In the genomic region with DNA sequence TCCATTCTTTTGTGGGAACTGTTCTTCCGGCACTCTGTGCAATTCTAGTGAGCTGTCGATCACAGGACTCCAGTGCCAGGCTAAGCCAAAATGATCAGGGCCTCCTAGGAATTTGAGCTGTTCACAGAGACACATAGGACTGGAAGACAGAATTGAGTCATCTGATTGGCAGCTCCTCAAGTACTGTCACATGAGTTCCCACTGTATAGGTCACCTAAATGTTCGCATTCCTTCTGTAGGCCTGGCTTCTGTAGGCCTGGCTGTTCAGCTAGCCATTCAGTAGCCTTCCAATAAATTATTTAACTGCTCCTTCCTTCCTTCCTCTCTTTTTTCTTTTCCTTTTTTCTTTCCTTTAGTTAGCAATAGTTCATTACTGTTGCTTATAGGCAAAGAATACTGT, we compare ENCODE assay signal across 16 cellular contexts. TPM values are rescaled to one million over a fixed set of nuclear protein-coding genes. Genes with fewer than 3 reads are reported as not detected.
DNase-seq lines count a peak whose midpoint lies in the region; ATAC-seq and TF ChIP-seq lines count a peak whose summit lies in the region.
"Had no signal": no experiment of that assay in that cellular context is flagged by ENCODE, and none has a peak within 500 bp of the region (broad histone marks: within the 10 kb centered on the region; RNA-seq: fewer than 3 reads in every experiment).

No MANE protein-coding gene starts in this region.

- H3K4me3 ChIP-seq in Panc1 (ENCODE audit: low read depth in 2 of 2, low read length in 2 of 2) (no peak overlapping the region), epithelial cell of proximal tubule (ENCODE audit: low read depth, low read length) (no peak overlapping the region)
- H3K4me3 ChIP-seq: dorsolateral prefrontal cortex had no signal

- no peak overlapping the region for H3K27ac ChIP-seq in Panc1 (ENCODE audit: low read length)
- H3K27ac ChIP-seq: dorsolateral prefrontal cortex had no signal

- intact Hi-C loops in Panc1 (cut with micrococcal nuclease; ENCODE audit: unreplicated experiment), result no loop called here

- H3K9me3 Mint-ChIP-seq in osteocyte (ENCODE audit: unreplicated experiment), result no peaks in the 10 kb centered on the region
- H3K9me3 Mint-ChIP-seq: T-helper 2 cell treated with Interferon-gamma antibody and Interleukin-4, amounts not matched to agents 5 μg/mL and 100 μg/mL, for 36 hours had no signal

- H3K9me3 ChIP-seq in Panc1 (ENCODE audit: control insufficient read depth, insufficient read depth, low read depth, low read length), result no peaks in the 10 kb centered on the region

- no TSS peak for BruUV-seq in Panc1 (replicated peaks; lab: Mats Ljungman, UMichigan)

- DNase-seq in GM03348 (ENCODE audit: low spot score), result peak; percentile 19
- peak; percentile 85 for DNase-seq in Panc1 (ENCODE audit: low read depth, low spot score)
- DNase-seq in epithelial cell of proximal tubule (ENCODE audit: low read depth), result peak; percentile 61
- no peak for DNase-seq in osteocyte (ENCODE audit: extremely low spot score, unreplicated experiment)
- no peak for DNase-seq in DMS114 treated with DMSO at 0.1 percent for 48 hours (lab: John Stamatoyannopoulos, UW; ENCODE audit: unreplicated experiment)
- DNase-seq in NCI-H1105 (lab: John Stamatoyannopoulos, UW), result no peak
- DNase-seq: dorsolateral prefrontal cortex; NCI-H2171; posterior cingulate gyrus; stimulated activated CD4-positive, alpha-beta T cell treated with anti-CD3 and anti-CD28 coated beads, Interleukin-2, amount 100 ng/mL, for 48 hours; stimulated activated naive CD4-positive, alpha-beta T cell treated with Interleukin-2 at 50 U/mL for 16 hours had no signal

- no peaks in the 10 kb centered on the region for H3K27me3 Mint-ChIP-seq in osteocyte (ENCODE audit: unreplicated experiment)

- H3K27me3 ChIP-seq in Panc1 (ENCODE audit: control insufficient read depth, insufficient read depth, low read length), result no peaks in the 10 kb centered on the region
- H3K27me3 ChIP-seq: dorsolateral prefrontal cortex had no signal

- TF ChIP-seq CTCF in Panc1 (IDR thresholded peaks at IDR 0.05), result no peak
- no peak for TF ChIP-seq CTCF in epithelial cell of proximal tubule (conservative IDR thresholded peaks at IDR 0.05; ENCODE audit: low read depth, low read length)
- no peak for TF ChIP-seq CTCF in osteocyte (IDR thresholded peaks at IDR 0.05)

- POLR2A ChIA-PET in Panc1 (lab: Charles Lee), result no interaction called here

- ATAC-seq in Panc1, result no peak
- no peak for ATAC-seq in GM18861 (IDR thresholded peaks at IDR 0.05; ENCODE audit: unreplicated experiment)
- ATAC-seq in HG02759 (IDR thresholded peaks at IDR 0.05; ENCODE audit: unreplicated experiment), result no peak

- in situ Hi-C loops in Panc1 (cut with HindIII; ENCODE audit: low pct_unique_long_range_greater_than_20kb, low sequenced_read_pairs), result no loop called here

- CTCF ChIA-PET in Panc1 (lab: Charles Lee), result no interaction called here

- no peaks in the 10 kb centered on the region for H3K36me3 Mint-ChIP-seq in osteocyte (ENCODE audit: unreplicated experiment)
- H3K36me3 Mint-ChIP-seq: activated naive CD8-positive, alpha-beta T cell had no signal

- peak overlapping the region; percentile 31 for H3K27ac Mint-ChIP-seq in osteocyte (ENCODE audit: unreplicated experiment)
- H3K27ac Mint-ChIP-seq: activated naive CD8-positive, alpha-beta T cell; T-helper 2 cell treated with Interferon-gamma antibody and Interleukin-4, amounts not matched to agents 5 μg/mL and 100 μg/mL, for 36 hours had no signal

- H3K4me1 ChIP-seq in Panc1 (ENCODE audit: control insufficient read depth, insufficient read depth, low read length), result 0 out of 2 replicates have a peak, but pooled peaks cover 4% of the 10 kb centered on the region

- no peaks in the 10 kb centered on the region for H3K36me3 ChIP-seq in Panc1 (ENCODE audit: control insufficient read depth, insufficient read depth, low read length)

- H3K4me1 Mint-ChIP-seq in osteocyte (ENCODE audit: unreplicated experiment), result peaks cover 22% of the 10 kb centered on the region

- no peak overlapping the region for H3K4me3 Mint-ChIP-seq in osteocyte (ENCODE audit: unreplicated experiment)
- H3K4me3 Mint-ChIP-seq: activated naive CD8-positive, alpha-beta T cell; T-helper 2 cell treated with Interferon-gamma antibody and Interleukin-4, amounts not matched to agents 5 μg/mL and 100 μg/mL, for 36 hours had no signal

RNA-seq across cellular contexts. Expression of a gene that starts 4.3 kb away (rescaled TPM):
- 16.8 TPM for total RNA-seq in Panc1 (2021; ENCODE audit: unreplicated experiment)
- polyA plus RNA-seq in Panc1 (2012; ENCODE audit: insufficient read length), result 11.4 TPM
- 4.3 and 10.0 TPM in 2 replicates for total RNA-seq in epithelial cell of proximal tubule
- 18.5 and 18.8 TPM in 2 replicates for total RNA-seq in osteocyte

RNA-seq across cellular contexts. Expression of a gene that starts 10.5 kb away (rescaled TPM):
- total RNA-seq in Panc1 (2021; ENCODE audit: unreplicated experiment) (26.6 TPM), epithelial cell of proximal tubule (6.7 and 12.3 TPM in 2 replicates), osteocyte (13.3 and 14.6 TPM in 2 replicates)
- 17.8 TPM for polyA plus RNA-seq in Panc1 (2012; ENCODE audit: insufficient read length)

RNA-seq across cellular contexts. Expression of a gene that starts 59.0 kb away (rescaled TPM):
- total RNA-seq in Panc1 (2021; ENCODE audit: unreplicated experiment) (not detected), epithelial cell of proximal tubule (not detected in 2 replicates), osteocyte (not detected in 2 replicates)
- polyA plus RNA-seq in Panc1 (2012; ENCODE audit: insufficient read length), result not detected
- total RNA-seq: mesenteric fat pad had no signal

Comparison
In these comparisons a context has a peak if more than half of its experiments do, and no peak if none do; other contexts are left out.
1. DNase-seq: peak in GM03348 (single experiment), Panc1 (single experiment) and epithelial cell of proximal tubule (single experiment); none in osteocyte (single experiment), DMS114 treated with DMSO at 0.1 percent for 48 hours (single experiment) and NCI-H1105 (single experiment).